Comparison of ENCODE assay signal across 9 cellular contexts in genomic region chr4:122652379-122652778, GRCh38. TPM values are rescaled to one million over a fixed set of nuclear protein-coding genes. Genes with fewer than 3 reads are reported as not detected.
DNase-seq lines count a peak whose midpoint lies in the region; ATAC-seq, FAIRE-seq and TF ChIP-seq lines count a peak whose summit lies in the region.
"Had no signal": no experiment of that assay in that cellular context is flagged by ENCODE, and none has a peak within 500 bp of the region (broad histone marks: within the 10 kb centered on the region; RNA-seq: fewer than 3 reads in every experiment).

No MANE protein-coding gene starts in this region.

- no peak overlapping the region for H3K27ac Mint-ChIP-seq in mesothelial cell of epicardium
- H3K27ac Mint-ChIP-seq in stimulated activated memory B cell treated with anti-CD40 and anti-IgM and Interleukin-4, amounts not matched to agents 10 μg/mL and 1 μg/mL and 100 μg/mL, for 72 hours = no peak overlapping the region

- FAIRE-seq in GM12891 (lab: Jason Lieb, UNC) = no peak

- no peaks in the 10 kb centered on the region for H3K9me3 ChIP-seq in A673 (ENCODE audit: low read depth, low read length, poor library complexity, severe bottlenecking)
- H3K9me3 ChIP-seq in breast epithelium = no peaks in the 10 kb centered on the region

- no peaks in the 10 kb centered on the region for H3K27me3 Mint-ChIP-seq in mesothelial cell of epicardium (ENCODE audit: low read depth)
- peaks cover under 1% of the 10 kb centered on the region for H3K27me3 Mint-ChIP-seq in stimulated activated memory B cell treated with anti-CD40 and anti-IgM and Interleukin-4, amounts not matched to agents 10 μg/mL and 1 μg/mL and 100 μg/mL, for 72 hours

- H3K4me3 ChIP-seq in A673 (ENCODE audit: low read depth, low read length, poor library complexity, severe bottlenecking) (no peak overlapping the region), breast epithelium (no peak overlapping the region)

- peaks cover 2% of the 10 kb centered on the region for H3K36me3 Mint-ChIP-seq in mesothelial cell of epicardium
- H3K36me3 Mint-ChIP-seq in stimulated activated memory B cell treated with anti-CD40 and anti-IgM and Interleukin-4, amounts not matched to agents 10 μg/mL and 1 μg/mL and 100 μg/mL, for 72 hours = no peaks in the 10 kb centered on the region

- no TSS peak for BruUV-seq in A673 (replicated peaks; lab: Mats Ljungman, UMichigan)

- TF ChIP-seq CTCF in A673 (conservative IDR thresholded peaks at IDR 0.05; ENCODE audit: low read depth, low read length) (peak; percentile 61), breast epithelium (IDR thresholded peaks at IDR 0.05) (peak in 2 of 3 donors; percentile 17 to 38), mesothelial cell of epicardium (IDR thresholded peaks at IDR 0.05; ENCODE audit: unreplicated experiment) (peak; percentile 43)

- CTCF ChIA-PET in A673 (lab: Charles Lee) = no interaction called here

- no peaks in the 10 kb centered on the region for H3K4me1 ChIP-seq in A673 (ENCODE audit: insufficient read depth, low read length, poor library complexity, severe bottlenecking)
- H3K4me1 ChIP-seq in breast epithelium = no peaks in the 10 kb centered on the region

- H3K36me3 ChIP-seq in A673 (ENCODE audit: insufficient read depth, low read length, poor library complexity, severe bottlenecking) (no peaks in the 10 kb centered on the region), breast epithelium (no peaks in the 10 kb centered on the region)

- peak; percentile 51 for DNase-seq in A673 (ENCODE audit: low spot score)
- DNase-seq in GM12891 (ENCODE audit: insufficient read length, low spot score) = peak; percentile 12
- DNase-seq in RPMI7951 (ENCODE audit: low read depth) = peak; percentile 35
- peak in 1 of 2 donors; percentile 20 for DNase-seq in breast epithelium (ENCODE audit: low spot score in 2 of 2)
- DNase-seq in mesothelial cell of epicardium (ENCODE audit: low spot score in 2 of 2, unreplicated experiment in 2 of 2) = no peak
- DNase-seq in NCI-H187 treated with DMSO at 0.1 percent for 48 hours (lab: John Stamatoyannopoulos, UW) = no peak

- H3K27me3 ChIP-seq in A673 (replicated peaks; ENCODE audit: insufficient read depth, low read depth, low read length, poor library complexity) (no peaks in the 10 kb centered on the region), breast epithelium (no peaks in the 10 kb centered on the region)

- no peaks in the 10 kb centered on the region for H3K4me1 Mint-ChIP-seq in mesothelial cell of epicardium
- no peaks in the 10 kb centered on the region for H3K4me1 Mint-ChIP-seq in stimulated activated memory B cell treated with anti-CD40 and anti-IgM and Interleukin-4, amounts not matched to agents 10 μg/mL and 1 μg/mL and 100 μg/mL, for 72 hours

- POLR2A ChIA-PET in A673 (lab: Charles Lee; ENCODE audit: low non-redundant PET) = no interaction called here

- peaks cover 11% of the 10 kb centered on the region for H3K9me3 Mint-ChIP-seq in mesothelial cell of epicardium
- H3K9me3 Mint-ChIP-seq in stimulated activated memory B cell treated with anti-CD40 and anti-IgM and Interleukin-4, amounts not matched to agents 10 μg/mL and 1 μg/mL and 100 μg/mL, for 72 hours = no peaks in the 10 kb centered on the region

- ATAC-seq in stimulated activated memory B cell treated with anti-CD40 and anti-IgM and Interleukin-4, amounts not matched to agents 10 μg/mL and 1 μg/mL and 100 μg/mL, for 72 hours = no peak
- ATAC-seq in GM21723 (IDR thresholded peaks at IDR 0.05; ENCODE audit: unreplicated experiment) = no peak

- TF ChIP-seq POLR2A in GM12891 (IDR thresholded peaks at IDR 0.05; ENCODE audit: low read depth, low read length) (no peak), breast epithelium (IDR thresholded peaks at IDR 0.05) (no peak)

- no peak overlapping the region for H3K4me3 Mint-ChIP-seq in mesothelial cell of epicardium
- no peak overlapping the region for H3K4me3 Mint-ChIP-seq in stimulated activated memory B cell treated with anti-CD40 and anti-IgM and Interleukin-4, amounts not matched to agents 10 μg/mL and 1 μg/mL and 100 μg/mL, for 72 hours

- H3K27ac ChIP-seq in A673 (ENCODE audit: low read depth, low read length, poor library complexity, severe bottlenecking) = no peak overlapping the region
- no peak overlapping the region for H3K27ac ChIP-seq in breast epithelium

- intact Hi-C loops in A673 (cut with micrococcal nuclease; ENCODE audit: unreplicated experiment) = no loop called here
- intact Hi-C loops in breast epithelium (cut with DNase I; ENCODE audit: low total_unique reads) = no loop called here

TF ChIP-seq in GM12891, 5 proteins besides CTCF, POLR2A, EP300 and RAD21:
- TF ChIP-seq PAX5 (IDR thresholded peaks at IDR 0.05; ENCODE audit: insufficient read depth, low read length, severe bottlenecking) (no peak), SPI1 (IDR thresholded peaks at IDR 0.05; ENCODE audit: low read depth, low read length) (no peak), POU2F2 (IDR thresholded peaks at IDR 0.05; ENCODE audit: low read depth, low read length) (no peak), POLR2AphosphoS5 (IDR thresholded peaks at IDR 0.05; ENCODE audit: low read depth, low read length) (no peak), TAF1 (IDR thresholded peaks at IDR 0.05; ENCODE audit: low read depth, low read length) (no peak)
TF ChIP-seq in GM12891: peak in this region for 0.

RNA-seq across cellular contexts. Expression of gene IL21, which starts 31.5 kb away (rescaled TPM):
- total RNA-seq in A673 (2021) (not detected in 2 replicates), breast epithelium (not detected), mesothelial cell of epicardium (not detected in 3 replicates)
- not detected for polyA plus RNA-seq in GM12891 (2012; ENCODE audit: low read depth, missing spikeins)
- total RNA-seq in RPMI7951 (2014; rRNA removed; shearing (Covaris generic)) = not detected in 2 replicates
- polyA plus RNA-seq: esophagus had no signal

Comparison
In these comparisons a context has a peak if more than half of its experiments do, and no peak if none do; other contexts are left out.
1. DNase-seq: peak in A673 (single experiment), GM12891 (single experiment) and RPMI7951 (single experiment); none in mesothelial cell of epicardium (0 of 2) and NCI-H187 treated with DMSO at 0.1 percent for 48 hours (single experiment).
2. Peak in every context shown above with its lines, with median percentiles within 50 percentile points of each other: CTCF ChIP-seq.